20 cellular contexts compared by ENCODE assay signal in the genomic region with DNA sequence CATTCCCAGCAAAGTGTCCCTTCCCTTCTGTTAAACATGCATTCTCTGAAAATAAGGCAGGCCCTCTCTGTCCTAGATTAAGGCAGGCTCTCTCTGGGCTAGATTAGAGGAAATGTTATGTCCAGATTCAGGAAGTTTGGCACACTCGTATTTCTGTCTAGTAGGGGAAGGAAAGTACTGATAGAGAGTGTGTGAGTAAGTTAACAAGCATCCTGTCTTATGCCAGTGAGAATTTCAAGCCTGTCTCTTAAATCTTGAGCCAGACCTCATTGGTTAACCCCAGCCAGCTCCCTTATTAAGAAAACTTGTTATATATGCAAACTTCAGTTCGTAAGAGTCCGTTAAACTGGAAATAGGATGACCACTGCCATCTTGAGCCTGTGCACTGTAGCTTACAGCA. TPM values are rescaled to one million over a fixed set of nuclear protein-coding genes. Genes with fewer than 3 reads are reported as not detected.
DNase-seq lines count a peak whose midpoint lies in the region; ATAC-seq, FAIRE-seq and TF ChIP-seq lines count a peak whose summit lies in the region.
"Had no signal": no experiment of that assay in that cellular context is flagged by ENCODE, and none has a peak within 500 bp of the region (broad histone marks: within the 10 kb centered on the region; RNA-seq: fewer than 3 reads in every experiment).

No MANE protein-coding gene starts in this region.

- peak; percentile 75 for ATAC-seq in omental fat pad (ENCODE audit: low FRiP score)
- no peak for ATAC-seq in stimulated activated effector memory CD8-positive, alpha-beta T cell treated with anti-CD3 and anti-CD28 coated beads, Interleukin-12 subunit alpha, Interleukin-12 subunit beta, amount 100 ng/mL, for 72 hours
- ATAC-seq: PC-3 had no signal

- H3K4me1 Mint-ChIP-seq in stimulated activated effector memory CD8-positive, alpha-beta T cell treated with anti-CD3 and anti-CD28 coated beads, Interleukin-12 subunit alpha, Interleukin-12 subunit beta, amount 100 ng/mL, for 72 hours: no peaks in the 10 kb centered on the region

- H3K9me3 Mint-ChIP-seq in stimulated activated effector memory CD8-positive, alpha-beta T cell treated with anti-CD3 and anti-CD28 coated beads, Interleukin-12 subunit alpha, Interleukin-12 subunit beta, amount 100 ng/mL, for 72 hours: no peaks in the 10 kb centered on the region

- CTCF ChIA-PET in endothelial cell of umbilical vein (lab: Charles Lee): no interaction called here

- H3K9me1 ChIP-seq in endothelial cell of umbilical vein (replicated peaks; ENCODE audit: control insufficient read depth, extremely low read depth, insufficient read depth, low read length): no peaks in the 10 kb centered on the region

- TF ChIP-seq POLR2A in endothelial cell of umbilical vein (IDR thresholded peaks at IDR 0.05; ENCODE audit: low read depth, low read length): no peak

- DNase-seq in AG09309 (ENCODE audit: low read depth) (peak; percentile 43), RPMI7951 (ENCODE audit: low read depth) (peak; percentile 16), endothelial cell of umbilical vein (ENCODE audit: low read depth, low spot score) (peak; percentile 25), omental fat pad (ENCODE audit: low spot score) (no peak), NCI-H1417 treated with DMSO at 0.1 percent for 48 hours (lab: John Stamatoyannopoulos, UW) (no peak), activated T-cell treated with anti-CD3 and anti-CD28 coated beads for 4 hours (no peak), pons (ENCODE audit: low spot score) (no peak)
- no peak for DNase-seq in stimulated activated effector memory CD8-positive, alpha-beta T cell treated with anti-CD3 and anti-CD28 coated beads, Interleukin-12 subunit alpha, Interleukin-12 subunit beta, amount 100 ng/mL, for 72 hours (ENCODE audit: low spot score in 2 of 2)
- DNase-seq: ACHN; BE2C; Calu3; CD4-positive, alpha-beta T cell; DMS79; NCI-H146; NCI-H2081 treated with DMSO at 0.1 percent for 48 hours; NCI-H510A treated with DMSO at 0.1 percent for 48 hours; NCI-H82; PC-3 had no signal

- no TSS peak for BruUV-seq in endothelial cell of umbilical vein (replicated peaks; lab: Mats Ljungman, UMichigan)

- no peak overlapping the region for H3K27ac Mint-ChIP-seq in stimulated activated effector memory CD8-positive, alpha-beta T cell treated with anti-CD3 and anti-CD28 coated beads, Interleukin-12 subunit alpha, Interleukin-12 subunit beta, amount 100 ng/mL, for 72 hours
- H3K27ac Mint-ChIP-seq: CD4-positive, alpha-beta T cell had no signal

- no peak overlapping the region for H3K9ac ChIP-seq in endothelial cell of umbilical vein (replicated peaks; ENCODE audit: extremely low read depth, insufficient read depth, low read length)

- H3K36me3 Mint-ChIP-seq in stimulated activated effector memory CD8-positive, alpha-beta T cell treated with anti-CD3 and anti-CD28 coated beads, Interleukin-12 subunit alpha, Interleukin-12 subunit beta, amount 100 ng/mL, for 72 hours: no peaks in the 10 kb centered on the region

- H4K20me1 ChIP-seq in endothelial cell of umbilical vein (replicated peaks; ENCODE audit: control insufficient read depth, extremely low read depth, insufficient read depth, low read length): no peaks in the 10 kb centered on the region

- TF ChIP-seq CTCF in AG09309 (IDR thresholded peaks at IDR 0.05; ENCODE audit: control insufficient read depth, insufficient read depth, low read depth, low read length, missing control alignments) (no peak), endothelial cell of umbilical vein (IDR thresholded peaks at IDR 0.05; ENCODE audit: extremely low read depth in 1 of 2, insufficient read depth in 1 of 2, low read depth in 1 of 2, low read length in 2 of 2) (no peak), omental fat pad (IDR thresholded peaks at IDR 0.05) (no peak)

- no peaks in the 10 kb centered on the region for H3K27me3 ChIP-seq in endothelial cell of umbilical vein (ENCODE audit: control insufficient read depth in 2 of 2, insufficient read depth in 2 of 2, low read length in 2 of 2)
- H3K27me3 ChIP-seq: BE2C, SJSA1 had no signal

- no peak overlapping the region for H3K27ac ChIP-seq in endothelial cell of umbilical vein (ENCODE audit: insufficient read depth, low read depth, low read length)
- H3K27ac ChIP-seq: SJSA1 had no signal

- intact Hi-C loops in endothelial cell of umbilical vein (cut with micrococcal nuclease): no loop called here

- peak overlapping the region; percentile 28 for H2AFZ ChIP-seq in endothelial cell of umbilical vein (ENCODE audit: low read depth, low read length)

- H3K36me3 ChIP-seq in endothelial cell of umbilical vein (ENCODE audit: control insufficient read depth in 2 of 2, extremely low read depth in 1 of 2, insufficient read depth in 2 of 2, low read length in 2 of 2): no peaks in the 10 kb centered on the region
- H3K36me3 ChIP-seq: BE2C, HAP-1, SJSA1 had no signal

- peak overlapping the region; percentile 10 for H3K4me2 ChIP-seq in endothelial cell of umbilical vein (ENCODE audit: insufficient read depth, low read length)

- no peaks in the 10 kb centered on the region for H3K9me3 ChIP-seq in endothelial cell of umbilical vein (replicated peaks; ENCODE audit: control insufficient read depth, insufficient read depth, low read length)
- H3K9me3 ChIP-seq: BE2C, HAP-1, SJSA1 had no signal

- POLR2A ChIA-PET in endothelial cell of umbilical vein (lab: Charles Lee): no interaction called here

- dilution Hi-C loops in endothelial cell of umbilical vein (cut with MboI; ENCODE audit: extremely low pct_ligation_motif_present, low sequenced_read_pairs): no loop called here

- no peak overlapping the region for H3K4me3 Mint-ChIP-seq in stimulated activated effector memory CD8-positive, alpha-beta T cell treated with anti-CD3 and anti-CD28 coated beads, Interleukin-12 subunit alpha, Interleukin-12 subunit beta, amount 100 ng/mL, for 72 hours
- H3K4me3 Mint-ChIP-seq: CD4-positive, alpha-beta T cell had no signal

- H3K4me1 ChIP-seq in endothelial cell of umbilical vein (ENCODE audit: control insufficient read depth, extremely low read depth, insufficient read depth, low read length): peaks cover 8% of the 10 kb centered on the region
- H3K4me1 ChIP-seq: BE2C, HAP-1, SJSA1 had no signal

- no peaks in the 10 kb centered on the region for H3K79me2 ChIP-seq in endothelial cell of umbilical vein (ENCODE audit: control insufficient read depth, insufficient read depth, low read length)

- H3K4me3 ChIP-seq in AG09309 (ENCODE audit: control insufficient read depth, low read depth, low read length) (no peak overlapping the region), endothelial cell of umbilical vein (replicated peaks in 1 of 3; ENCODE audit: insufficient read depth in 1 of 3, low read depth in 1 of 3, low read length in 3 of 3) (no peak overlapping the region)
- H3K4me3 ChIP-seq: HAP-1, SJSA1 had no signal

- FAIRE-seq in endothelial cell of umbilical vein (lab: Jason Lieb, UNC): no peak

TF ChIP-seq in endothelial cell of umbilical vein, 7 proteins besides CTCF, POLR2A, EP300 and RAD21:
- TF ChIP-seq, protein P1, sequence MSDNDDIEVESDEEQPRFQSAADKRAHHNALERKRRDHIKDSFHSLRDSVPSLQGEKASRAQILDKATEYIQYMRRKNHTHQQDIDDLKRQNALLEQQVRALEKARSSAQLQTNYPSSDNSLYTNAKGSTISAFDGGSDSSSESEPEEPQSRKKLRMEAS (IDR thresholded peaks at IDR 0.05; ENCODE audit: insufficient read depth, insufficient read length): no peak
- TF ChIP-seq GATA2 (IDR thresholded peaks at IDR 0.05; ENCODE audit: insufficient read depth, insufficient read length, low read depth, low read length) (no peak), JUN (IDR thresholded peaks at IDR 0.05; ENCODE audit: borderline replicate concordance, insufficient read depth, insufficient read length, low read depth) (no peak), EZH2 (IDR thresholded peaks at IDR 0.05; ENCODE audit: borderline replicate concordance, low read depth, low read length, severe bottlenecking) (no peak)

RNA-seq across cellular contexts. Expression of a gene that starts 31.6 kb away (rescaled TPM):
- not detected in 2 replicates for total RNA-seq in RPMI7951 (2014; rRNA removed; shearing (Covaris generic))
- total RNA-seq in endothelial cell of umbilical vein (not detected in 2 replicates), omental fat pad (not detected)
- polyA plus RNA-seq in endothelial cell of umbilical vein: not detected in 2 replicates
- not detected in 2 replicates for polyA plus RNA-seq in endothelial cell of umbilical vein (2011; cell fraction: cytosol; rRNA removed)
- not detected in 2 replicates for polyA plus RNA-seq in endothelial cell of umbilical vein (2011; cell fraction: nucleus; rRNA removed)
- not detected in 2 replicates for polyA plus RNA-seq in endothelial cell of umbilical vein (2012)
- polyA minus RNA-seq in endothelial cell of umbilical vein: not detected in 2 replicates
- not detected for polyA minus RNA-seq in endothelial cell of umbilical vein (2011; cell fraction: cytosol; rRNA and poly(A)+ RNA removed)
- polyA minus RNA-seq in endothelial cell of umbilical vein (2011; cell fraction: nucleus; rRNA and poly(A)+ RNA removed): not detected in 2 replicates
- total RNA-seq: CD4-positive, alpha-beta T cell; PC-3; SJSA1 had no signal

Comparison
In these comparisons a context has a peak if more than half of its experiments do, and no peak if none do; other contexts are left out.
1. DNase-seq: peak in AG09309 (single experiment), RPMI7951 (single experiment) and endothelial cell of umbilical vein (single experiment); none in omental fat pad (single experiment), NCI-H1417 treated with DMSO at 0.1 percent for 48 hours (single experiment), stimulated activated effector memory CD8-positive, alpha-beta T cell treated with anti-CD3 and anti-CD28 coated beads, Interleukin-12 subunit alpha, Interleukin-12 subunit beta, amount 100 ng/mL, for 72 hours (0 of 2), activated T-cell treated with anti-CD3 and anti-CD28 coated beads for 4 hours (single experiment) and pons (single experiment).